ENCODE assay signal across 19 cellular contexts in genomic region chr20:6040958-6041807, GRCh38. TPM values are rescaled to one million over a fixed set of nuclear protein-coding genes. Genes with fewer than 3 reads are reported as not detected.
DNase-seq lines count a peak whose midpoint lies in the region; ATAC-seq and TF ChIP-seq lines count a peak whose summit lies in the region.
"Had no signal": no experiment of that assay in that cellular context is flagged by ENCODE, and none has a peak within 500 bp of the region (broad histone marks: within the 10 kb centered on the region; RNA-seq: fewer than 3 reads in every experiment).

No MANE protein-coding gene starts in this region.

- peaks cover 4% of the 10 kb centered on the region for H3K79me1 ChIP-seq in neuronal stem cell (ENCODE audit: low read depth, low read length)

- intact Hi-C loops in uterus (cut with DNase I; ENCODE audit: low total_unique reads): no loop called here

- H3K36me3 ChIP-seq in neuronal stem cell (replicated peaks in 1 of 2; ENCODE audit: control insufficient read depth in 2 of 2, insufficient read depth in 2 of 2, low read length in 2 of 2) (peaks cover 8 to 61% of the 10 kb centered on the region in 2 donors), uterus (no peaks in the 10 kb centered on the region)

- no peak overlapping the region for H3K4me3 Mint-ChIP-seq in stimulated activated naive CD8-positive, alpha-beta T cell treated with anti-CD3 and anti-CD28 coated beads, Interleukin-15, amount 100 ng/mL, for 72 hours
- H3K4me3 Mint-ChIP-seq: CD8-positive, alpha-beta T cell had no signal

- H3K4me1 ChIP-seq in neuronal stem cell (ENCODE audit: control insufficient read depth in 2 of 2, insufficient read depth in 1 of 2, low read depth in 1 of 2, low read length in 2 of 2) (peaks cover 0 to 5% of the 10 kb centered on the region in 2 donors), uterus (no peaks in the 10 kb centered on the region)

- H3K27ac Mint-ChIP-seq in stimulated activated naive CD8-positive, alpha-beta T cell treated with anti-CD3 and anti-CD28 coated beads, Interleukin-15, amount 100 ng/mL, for 72 hours: no peak overlapping the region
- H3K27ac Mint-ChIP-seq: CD8-positive, alpha-beta T cell had no signal

- H3K23ac ChIP-seq in neuronal stem cell (ENCODE audit: low read depth, low read length, poor library complexity): peak overlapping the region; percentile 73

- no peak overlapping the region for H2AFZ ChIP-seq in neuronal stem cell (ENCODE audit: low read length)

- H3K27me3 ChIP-seq in neuronal stem cell (ENCODE audit: control insufficient read depth in 3 of 3, insufficient read depth in 3 of 3, low read depth in 1 of 3, low read length in 3 of 3) (no peaks in the 10 kb centered on the region), uterus (no peaks in the 10 kb centered on the region)
- H3K27me3 ChIP-seq: BLaER1 treated with 17β-estradiol and CSF1 and Interleukin-3, amounts not matched to agents 10 nM and 100 nM had no signal

- H2BK5ac ChIP-seq in neuronal stem cell (ENCODE audit: low read length): peak overlapping the region; percentile 53

- no peaks in the 10 kb centered on the region for H3K9me3 Mint-ChIP-seq in stimulated activated naive CD8-positive, alpha-beta T cell treated with anti-CD3 and anti-CD28 coated beads, Interleukin-15, amount 100 ng/mL, for 72 hours
- H3K9me3 Mint-ChIP-seq: CD8-positive, alpha-beta T cell had no signal

- H2BK15ac ChIP-seq in neuronal stem cell (ENCODE audit: low read length): no peak overlapping the region

- H3K4me1 Mint-ChIP-seq in stimulated activated naive CD8-positive, alpha-beta T cell treated with anti-CD3 and anti-CD28 coated beads, Interleukin-15, amount 100 ng/mL, for 72 hours: no peaks in the 10 kb centered on the region

- no peak for DNase-seq in stimulated activated naive CD8-positive, alpha-beta T cell treated with anti-CD3 and anti-CD28 coated beads, Interleukin-15, amount 100 ng/mL, for 72 hours
- no peak for DNase-seq in stimulated activated naive CD8-positive, alpha-beta T cell treated with anti-CD3 and anti-CD28 coated beads, Interleukin-15, Interleukin-2, amounts not matched to agents 100 U/mL and 50 U/mL, for 24 hours
- DNase-seq in neuronal stem cell (ENCODE audit: low spot score) (no peak), uterus (no peak), NCI-H1417 (lab: John Stamatoyannopoulos, UW) (no peak)
- DNase-seq: CD8-positive, alpha-beta T cell; DMS53; GOT3; KBM-7; NCI-H1105; NCI-H1694; NCI-H2081 treated with DMSO at 0.1 percent for 48 hours; NCI-H748 treated with DMSO at 0.1 percent for 48 hours; OCI-M1; SHP77 treated with DMSO at 0.1 percent for 48 hours had no signal

- H3K14ac ChIP-seq in neuronal stem cell (ENCODE audit: low read length): no peak overlapping the region

- no peak overlapping the region for H4K8ac ChIP-seq in neuronal stem cell (ENCODE audit: low read depth, low read length)

- TF ChIP-seq CTCF in uterus (IDR thresholded peaks at IDR 0.05): no peak

- no CpG with 5 or more reads among the region's 67 CpGs for WGBS in neuronal stem cell (ENCODE audit: extremely low coverage in 2 of 2, insufficient read length in 2 of 2, insufficient replicate concordance in 1 of 2), 2 donors

- no peak overlapping the region for H2AK5ac ChIP-seq in neuronal stem cell (ENCODE audit: low read depth, low read length)

- H3K27ac ChIP-seq in neuronal stem cell (replicated peaks; ENCODE audit: low read length): no peak overlapping the region
- H3K27ac ChIP-seq in uterus: no peak overlapping the region
- H3K27ac ChIP-seq: BLaER1 treated with 17β-estradiol and CSF1 and Interleukin-3, amounts not matched to agents 10 nM and 100 nM had no signal

- ATAC-seq in stimulated activated naive CD8-positive, alpha-beta T cell treated with anti-CD3 and anti-CD28 coated beads, Interleukin-15, amount 100 ng/mL, for 72 hours: peak; percentile 67
- no peak for ATAC-seq in stimulated activated naive CD8-positive, alpha-beta T cell treated with anti-CD3 and anti-CD28 coated beads, Interleukin-15, Interleukin-2, amounts not matched to agents 100 U/mL and 50 U/mL, for 24 hours
- ATAC-seq in esophagus mucosa (peak; percentile 41), GM18909 (IDR thresholded peaks at IDR 0.05; ENCODE audit: poor library complexity, unreplicated experiment) (no peak)
- ATAC-seq: CD8-positive, alpha-beta T cell had no signal

- no peak overlapping the region for H4K91ac ChIP-seq in neuronal stem cell (ENCODE audit: low read depth, low read length, poor library complexity)

- no peak for TF ChIP-seq POLR2A in uterus (IDR thresholded peaks at IDR 0.05)

- no peaks in the 10 kb centered on the region for H3K27me3 Mint-ChIP-seq in stimulated activated naive CD8-positive, alpha-beta T cell treated with anti-CD3 and anti-CD28 coated beads, Interleukin-15, amount 100 ng/mL, for 72 hours

- no peak overlapping the region for H2BK12ac ChIP-seq in neuronal stem cell (ENCODE audit: low read length)

- no peak overlapping the region for H3K4me2 ChIP-seq in neuronal stem cell (ENCODE audit: insufficient read depth, low read length, poor library complexity, severe bottlenecking)
- H3K4me2 ChIP-seq: BLaER1 treated with 17β-estradiol and CSF1 and Interleukin-3, amounts not matched to agents 10 nM and 100 nM had no signal

- no peak overlapping the region for H3K4ac ChIP-seq in neuronal stem cell (ENCODE audit: low read length)

- H3K9ac ChIP-seq in neuronal stem cell (ENCODE audit: low read depth, low read length, poor library complexity): peak overlapping the region; percentile 44
- H3K9ac ChIP-seq: BLaER1 treated with 17β-estradiol and CSF1 and Interleukin-3, amounts not matched to agents 10 nM and 100 nM had no signal

- no peak overlapping the region for H2BK120ac ChIP-seq in neuronal stem cell (ENCODE audit: low read depth, low read length)

- peak overlapping the region; percentile 17 for H3K18ac ChIP-seq in neuronal stem cell (ENCODE audit: low read length)

- H3K9me3 ChIP-seq in neuronal stem cell (replicated peaks in 1 of 2; ENCODE audit: control insufficient read depth in 2 of 2, insufficient read depth in 1 of 2, low read depth in 1 of 2, low read length in 2 of 2) (no peaks in the 10 kb centered on the region), uterus (no peaks in the 10 kb centered on the region)

- H3K4me3 ChIP-seq in neuronal stem cell (ENCODE audit: low read length in 2 of 2): no peak overlapping the region
- no peak overlapping the region for H3K4me3 ChIP-seq in uterus
- H3K4me3 ChIP-seq: BLaER1 treated with 17β-estradiol and CSF1 and Interleukin-3, amounts not matched to agents 10 nM and 100 nM had no signal

RNA-seq across cellular contexts. Expression of gene LRRN4, which starts 12.7 kb away (rescaled TPM):
- total RNA-seq in esophagus mucosa: not detected
- 0.03 TPM for polyA plus RNA-seq in neuronal stem cell (2013, experiment 1 of 2)
- 0.03 TPM for polyA plus RNA-seq in neuronal stem cell (2013, experiment 2 of 2)
- 1 to 10 TPM in 1 of 4 donors, under 1 TPM in 1, not detected in 2; 0.73 to 1.2 TPM for total RNA-seq in uterus
- total RNA-seq: CD8-positive, alpha-beta T cell; NCI-H460 had no signal

RNA-seq across cellular contexts. Expression of gene CRLS1, which starts 35.3 kb away (rescaled TPM):
- total RNA-seq in esophagus mucosa (21.4 TPM), uterus (10 to 100 TPM; 42.5 to 89.1 (median 44.6) TPM)
- 36.5 TPM for polyA plus RNA-seq in neuronal stem cell (2013, experiment 1 of 2)
- polyA plus RNA-seq in neuronal stem cell (2013, experiment 2 of 2): 32.9 TPM

Comparison
In these comparisons a context has a peak if more than half of its experiments do, and no peak if none do; other contexts are left out.
1. ATAC-seq: peak in stimulated activated naive CD8-positive, alpha-beta T cell treated with anti-CD3 and anti-CD28 coated beads, Interleukin-15, amount 100 ng/mL, for 72 hours (single experiment) and esophagus mucosa (single experiment); none in stimulated activated naive CD8-positive, alpha-beta T cell treated with anti-CD3 and anti-CD28 coated beads, Interleukin-15, Interleukin-2, amounts not matched to agents 100 U/mL and 50 U/mL, for 24 hours (single experiment) and GM18909 (single experiment).